8 cellular contexts compared by ENCODE assay signal in the genomic region with DNA sequence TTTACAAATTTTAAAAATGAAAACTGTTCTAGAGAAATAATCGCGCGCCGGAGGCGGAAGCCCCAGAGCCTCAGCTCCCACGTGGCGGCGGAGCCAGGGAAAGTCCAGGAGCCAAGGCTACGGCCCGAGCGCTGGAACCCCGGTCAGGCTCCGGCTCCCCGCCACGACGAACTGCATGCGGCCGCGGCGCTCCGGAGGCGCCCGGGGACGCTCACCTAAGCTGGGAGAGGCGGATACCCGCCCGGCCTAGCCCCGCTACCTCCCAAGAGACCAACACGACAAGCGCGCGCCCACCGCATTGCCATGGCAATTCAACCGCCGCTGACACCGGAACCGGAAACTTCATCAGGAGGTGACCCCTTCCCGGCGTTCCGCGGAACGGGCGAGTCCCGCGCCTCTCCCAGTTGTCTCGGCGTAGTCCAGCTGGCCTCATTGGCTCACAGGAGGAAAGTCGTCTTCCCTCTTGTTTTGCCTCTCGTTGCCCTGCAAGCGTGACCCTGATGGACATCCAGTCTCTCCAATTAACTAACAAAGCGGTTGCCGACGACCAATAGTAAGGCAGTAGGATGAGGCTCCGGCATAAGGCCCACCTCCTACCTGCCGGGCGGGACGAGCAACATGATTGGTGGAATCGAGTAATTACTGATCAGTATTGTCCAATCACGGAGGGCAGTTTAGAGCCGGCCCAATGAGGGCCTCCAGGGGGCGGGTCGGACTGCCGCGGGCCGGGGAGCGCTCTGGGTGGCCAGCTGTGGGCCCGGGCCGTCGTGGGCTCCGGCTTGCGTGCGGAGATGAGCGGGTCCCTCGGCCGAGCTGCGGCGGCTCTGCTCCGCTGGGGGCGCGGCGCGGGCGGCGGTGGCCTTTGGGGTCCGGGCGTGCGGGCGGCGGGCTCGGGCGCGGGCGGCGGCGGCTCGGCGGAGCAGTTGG. TPM values are rescaled to one million over a fixed set of nuclear protein-coding genes. Genes with fewer than 3 reads are reported as not detected.
A peak's percentile ranks its signal among the peaks of the same experiment; 100 is the strongest.
DNase-seq lines count a peak whose midpoint lies in the region; ATAC-seq and TF ChIP-seq lines count a peak whose summit lies in the region.

A gene (plus strand): TSS at position 752 of the 927 bp plus-strand sequence. CDS start 40 bp downstream, at position 792.

- H3K79me2 ChIP-seq in KMS-11 (ENCODE audit: insufficient read depth, low read depth) = peaks cover 80% of the 10 kb centered on the region

- ATAC-seq in GM21737 (IDR thresholded peaks at IDR 0.05; ENCODE audit: unreplicated experiment) = peak; percentile 90

- H3K4me1 ChIP-seq in KMS-11 (ENCODE audit: low read depth, poor library complexity, severe bottlenecking) (peaks cover 26% of the 10 kb centered on the region), Peyer's patch (peaks cover 2 to 47% (median 14%) of the 10 kb centered on the region in 4 donors), esophagus (ENCODE audit: control insufficient read depth in 2 of 2, insufficient read depth in 2 of 2, low read length in 1 of 2) (peaks cover 0 to 16% of the 10 kb centered on the region in 2 donors), mucosa of stomach (ENCODE audit: control insufficient read depth, insufficient read depth, low read length) (peaks cover 42% of the 10 kb centered on the region)

- peak within 1 kb of the TSS; percentile 96 for H3K4me2 ChIP-seq in KMS-11

- TF ChIP-seq CTCF in KMS-11 (conservative IDR thresholded peaks at IDR 0.05; ENCODE audit: low read depth, low read length) = no peak
- peak in 3 of 6 experiments; percentile 2 to 20 (median 13) for TF ChIP-seq CTCF in Peyer's patch (IDR thresholded peaks at IDR 0.05)

- DNase-seq in DMS53 treated with DMSO at 0.1 percent for 48 hours (lab: John Stamatoyannopoulos, UW; ENCODE audit: unreplicated experiment) (peak; percentile 95), Peyer's patch (peak; percentile 97 to 99 (median 99))
- peak; percentile 98 for DNase-seq in activated T-cell treated with anti-CD3 and anti-CD28 coated beads, Interleukin-2, amount 50 U/mL, for 48 hours
- DNase-seq in stimulated activated CD8-positive, alpha-beta memory T cell treated with anti-CD3 and anti-CD28 coated beads, Interleukin-7, amount 100 ng/mL, for 1 hour (ENCODE audit: low read depth in 2 of 2) = peak; percentile 91 to 93

- H3K9me3 ChIP-seq in Peyer's patch (no peaks in the 10 kb centered on the region), esophagus (ENCODE audit: control insufficient read depth in 2 of 2, insufficient read depth in 1 of 2, low read depth in 1 of 2, low read length in 1 of 2) (no peaks in the 10 kb centered on the region), mucosa of stomach (ENCODE audit: control insufficient read depth, low read length) (no peaks in the 10 kb centered on the region)

- H3K36me3 ChIP-seq in KMS-11 (ENCODE audit: insufficient read depth) (no peaks in the 10 kb centered on the region), Peyer's patch (no peaks in the 10 kb centered on the region), esophagus (ENCODE audit: control insufficient read depth in 2 of 2, insufficient read depth in 2 of 2, low read length in 1 of 2) (no peaks in the 10 kb centered on the region), mucosa of stomach (ENCODE audit: control insufficient read depth, insufficient read depth, low read length) (no peaks in the 10 kb centered on the region)

- peak within 1 kb of the TSS; percentile 88 for H3K9ac ChIP-seq in KMS-11
- H3K9ac ChIP-seq in mucosa of stomach (ENCODE audit: low read length) = peak within 1 kb of the TSS; percentile 78

- WGBS in esophagus, 2 donors = 0% methylated on average over 95 to 97 of the region's 97 CpGs

- H3K27ac ChIP-seq in KMS-11 (peak within 1 kb of the TSS; percentile 87), Peyer's patch (peak within 1 kb of the TSS; percentile 78 to 86 (median 82)), esophagus (ENCODE audit: low read depth in 2 of 2, low read length in 1 of 2) (peak within 1 kb of the TSS; percentile 91 to 97)

- no peaks in the 10 kb centered on the region for H4K20me1 ChIP-seq in KMS-11 (ENCODE audit: insufficient read depth)

- H3K27me3 ChIP-seq in KMS-11 (ENCODE audit: insufficient read depth, low read depth) (no peaks in the 10 kb centered on the region), Peyer's patch (no peaks in the 10 kb centered on the region), esophagus (ENCODE audit: control insufficient read depth in 1 of 2, insufficient read depth in 2 of 2, low read length in 2 of 2) (no peaks in the 10 kb centered on the region), mucosa of stomach (ENCODE audit: control insufficient read depth, insufficient read depth, low read length) (no peaks in the 10 kb centered on the region)

- H3K4me3 ChIP-seq in KMS-11 (IDR thresholded peaks at IDR 0.05; ENCODE audit: insufficient read depth, low read depth, low read length) = no peak within 1 kb of the TSS
- peak within 1 kb of the TSS; percentile 74 to 89 (median 80) for H3K4me3 ChIP-seq in Peyer's patch
- peak within 1 kb of the TSS; percentile 93 to 95 for H3K4me3 ChIP-seq in esophagus (ENCODE audit: low read depth in 1 of 2, low read length in 2 of 2)
- H3K4me3 ChIP-seq in mucosa of stomach (ENCODE audit: low read length) = peak within 1 kb of the TSS; percentile 74

- peak in 1 of 2 donors; percentile 80 for TF ChIP-seq POLR2A in Peyer's patch (IDR thresholded peaks at IDR 0.05)

- H2AFZ ChIP-seq in KMS-11 (ENCODE audit: low read depth) = peak within 1 kb of the TSS; percentile 30; the same call in 1 of the 2 replicates

RNA-seq across cellular contexts. Expression of the gene that starts here (rescaled TPM):
- total RNA-seq in Peyer's patch = 10 to 100 TPM; 24.8 to 42.7 (median 29.5) TPM
- 10 to 100 TPM; 24.2 to 28.3 TPM for polyA plus RNA-seq in esophagus
